Comparison of ENCODE assay signal across 10 cellular contexts in genomic region chr10:125707852-125708468, GRCh38. TPM values are rescaled to one million over a fixed set of nuclear protein-coding genes. Genes with fewer than 3 reads are reported as not detected.
DNase-seq lines count a peak whose midpoint lies in the region; ATAC-seq and TF ChIP-seq lines count a peak whose summit lies in the region.
"Had no signal": no experiment of that assay in that cellular context is flagged by ENCODE, and none has a peak within 500 bp of the region (broad histone marks: within the 10 kb centered on the region; RNA-seq: fewer than 3 reads in every experiment).

No MANE protein-coding gene starts in this region.

- TF ChIP-seq CTCF in choroid plexus epithelial cell (conservative IDR thresholded peaks at IDR 0.05; ENCODE audit: low read depth, low read length) (no peak), sigmoid colon (IDR thresholded peaks at IDR 0.05) (no peak), dorsolateral prefrontal cortex (IDR thresholded peaks at IDR 0.05 in 54 of 56, conservative IDR thresholded peaks at IDR 0.05 in 2 of 56; ENCODE audit: low read depth in 1 of 56, partially characterized antibody in 56 of 56) (no peak), right atrium auricular region (IDR thresholded peaks at IDR 0.05) (no peak)

- H3K27me3 ChIP-seq in sigmoid colon, result no peaks in the 10 kb centered on the region
- H3K27me3 ChIP-seq in dorsolateral prefrontal cortex, result no peaks in the 10 kb centered on the region
- no peaks in the 10 kb centered on the region for H3K27me3 ChIP-seq in right atrium auricular region
- H3K27me3 ChIP-seq in aorta (ENCODE audit: control insufficient read depth in 1 of 2, insufficient read depth in 2 of 2, low read length in 1 of 2), result no peaks in the 10 kb centered on the region
- H3K27me3 ChIP-seq: Peyer's patch had no signal

- peak overlapping the region in 3 of 4 donors; percentile 5 to 25 (median 19) for H3K27ac ChIP-seq in sigmoid colon
- H3K27ac ChIP-seq in dorsolateral prefrontal cortex, result no peak overlapping the region
- no peak overlapping the region for H3K27ac ChIP-seq in right atrium auricular region
- H3K27ac ChIP-seq in aorta (ENCODE audit: low read depth in 1 of 2, low read length in 2 of 2), result no peak overlapping the region
- H3K27ac ChIP-seq: Peyer's patch had no signal

- H3K4me3 ChIP-seq in choroid plexus epithelial cell (ENCODE audit: low read depth, low read length), result no peak overlapping the region
- no peak overlapping the region for H3K4me3 ChIP-seq in sigmoid colon
- no peak overlapping the region for H3K4me3 ChIP-seq in dorsolateral prefrontal cortex
- no peak overlapping the region for H3K4me3 ChIP-seq in right atrium auricular region
- H3K4me3 ChIP-seq in aorta (ENCODE audit: low read length in 2 of 2), result no peak overlapping the region
- H3K4me3 ChIP-seq: Peyer's patch had no signal

- no peak for TF ChIP-seq POLR2A in sigmoid colon (IDR thresholded peaks at IDR 0.05)

- TF ChIP-seq EP300 in sigmoid colon (IDR thresholded peaks at IDR 0.05), result no peak

- 54 to 65% methylated on average over 2 of the region's 2 CpGs for WGBS in sigmoid colon, 2 donors
- WGBS in aorta, 2 donors, result 93 to 95% methylated on average over 2 of the region's 2 CpGs

- H3K9me3 ChIP-seq in sigmoid colon, result no peaks in the 10 kb centered on the region
- no peaks in the 10 kb centered on the region for H3K9me3 ChIP-seq in right atrium auricular region
- peaks cover 3% of the 10 kb centered on the region for H3K9me3 ChIP-seq in aorta (ENCODE audit: control insufficient read depth, low read length)
- H3K9me3 ChIP-seq: Peyer's patch had no signal

- ATAC-seq in HG03095 (IDR thresholded peaks at IDR 0.05; ENCODE audit: unreplicated experiment), result peak; percentile 58
- no peak for ATAC-seq in aorta (ENCODE audit: low FRiP score)

- H3K4me1 ChIP-seq in sigmoid colon (peaks cover 0 to 29% (median 25%) of the 10 kb centered on the region in 4 donors), right atrium auricular region (peaks cover 0 to 12% of the 10 kb centered on the region in 2 donors), aorta (ENCODE audit: control insufficient read depth in 1 of 2, insufficient read depth in 2 of 2, low read length in 2 of 2) (no peaks in the 10 kb centered on the region)

- H3K36me3 ChIP-seq in sigmoid colon (no peaks in the 10 kb centered on the region), right atrium auricular region (no peaks in the 10 kb centered on the region), aorta (ENCODE audit: control insufficient read depth in 1 of 2, insufficient read depth in 2 of 2, low read length in 1 of 2) (no peaks in the 10 kb centered on the region)
- H3K36me3 ChIP-seq: Peyer's patch had no signal

- peak; percentile 57 for DNase-seq in DMS153 (lab: John Stamatoyannopoulos, UW)
- DNase-seq in DMS153 treated with DMSO at 0.1 percent for 48 hours (lab: John Stamatoyannopoulos, UW; ENCODE audit: unreplicated experiment), result no peak
- peak; percentile 27 for DNase-seq in choroid plexus epithelial cell (ENCODE audit: low read depth)
- no peak for DNase-seq in sigmoid colon
- DNase-seq in dorsolateral prefrontal cortex, result no peak
- DNase-seq in right atrium auricular region (ENCODE audit: low spot score), result no peak
- no peak for DNase-seq in aorta
- DNase-seq: 8988T, Peyer's patch had no signal

- intact Hi-C loops in sigmoid colon (cut with DNase I), result no loop called here
- intact Hi-C loops in dorsolateral prefrontal cortex (cut with DNase I), result no loop called here
- intact Hi-C loops in aorta (cut with DNase I), result no loop called here

RNA-seq across cellular contexts. Expression of gene EDRF1, which starts 11.5 kb away (rescaled TPM):
- total RNA-seq in sigmoid colon (10 to 100 TPM; 16.1 to 20.8 (median 18.4) TPM), dorsolateral prefrontal cortex (10 to 100 TPM; 19.9 to 42.5 (median 31.0) TPM), right atrium auricular region (10 to 100 TPM; 11.4 to 11.5 TPM), aorta (10 to 100 TPM; 22.3 to 27.8 TPM)
- polyA plus RNA-seq in sigmoid colon (10 to 100 TPM in 1 of 3 donors, 1 to 10 TPM in 2; 3.7 to 13.2 (median 5.4) TPM), aorta (10 to 100 TPM in 1 of 2 donors, 1 to 10 TPM in 1; 7.5 to 23.6 TPM)

RNA-seq across cellular contexts. Expression of gene TEX36, which starts 25.0 kb away (rescaled TPM):
- total RNA-seq in sigmoid colon (not detected), dorsolateral prefrontal cortex (not detected), right atrium auricular region (not detected), aorta (not detected)
- polyA plus RNA-seq in sigmoid colon (not detected), aorta (not detected)
- total RNA-seq: Peyer's patch had no signal

Comparison
In these comparisons a context has a peak if more than half of its experiments do, and no peak if none do; other contexts are left out.
1. DNase-seq: peak in DMS153 (single experiment) and choroid plexus epithelial cell (single experiment); none in DMS153 treated with DMSO at 0.1 percent for 48 hours (single experiment), sigmoid colon (single experiment), dorsolateral prefrontal cortex (0 of 10), right atrium auricular region (single experiment) and aorta (0 of 2).
2. H3K27ac ChIP-seq: peak in sigmoid colon (3 of 4); none in dorsolateral prefrontal cortex (0 of 59), right atrium auricular region (0 of 2) and aorta (0 of 2).